ENCODE assay signal across 2 cellular contexts in genomic region chr6:16427124-16427523, GRCh38.
TF ChIP-seq lines count a peak whose summit lies in the region.

No MANE protein-coding gene starts in this region.

TF ChIP-seq in IMR-90, 13 proteins besides CTCF, POLR2A, EP300 and RAD21:
- no peak for TF ChIP-seq ELK1 (IDR thresholded peaks at IDR 0.05; ENCODE audit: borderline replicate concordance, low read depth, low read length)
- no peak for TF ChIP-seq RFX5 (IDR thresholded peaks at IDR 0.05; ENCODE audit: low read depth, low read length)
- TF ChIP-seq CHD1 (IDR thresholded peaks at IDR 0.05; ENCODE audit: low read depth, low read length) = no peak
- TF ChIP-seq MAZ (IDR thresholded peaks at IDR 0.05; ENCODE audit: borderline replicate concordance, low read depth, low read length) = no peak
- TF ChIP-seq RCOR1 (IDR thresholded peaks at IDR 0.05; ENCODE audit: insufficient replicate concordance, low read length) = no peak
- no peak for TF ChIP-seq MXI1 (IDR thresholded peaks at IDR 0.05; ENCODE audit: borderline replicate concordance, low read depth, low read length)
- no peak for TF ChIP-seq CEBPB (IDR thresholded peaks at IDR 0.05; ENCODE audit: low read depth, low read length)
- no peak for TF ChIP-seq USF2 (IDR thresholded peaks at IDR 0.05; ENCODE audit: low read depth, low read length)
- TF ChIP-seq BHLHE40 (IDR thresholded peaks at IDR 0.05; ENCODE audit: low read depth, low read length) = no peak
- TF ChIP-seq SMC3 (IDR thresholded peaks at IDR 0.05; ENCODE audit: low read depth, low read length) = no peak
- TF ChIP-seq NFE2L2 (IDR thresholded peaks at IDR 0.05; ENCODE audit: low read depth, low read length) = no peak
- no peak for TF ChIP-seq FOS (IDR thresholded peaks at IDR 0.05; ENCODE audit: low read depth, low read length)
- TF ChIP-seq MAFK (IDR thresholded peaks at IDR 0.05; ENCODE audit: low read depth, low read length) = no peak
TF ChIP-seq in IMR-90: peak in this region for 0.

TF ChIP-seq in HepG2, 621 proteins besides CTCF, POLR2A, EP300 and RAD21:
- TF ChIP-seq ZBTB43 (CRISPR knock-in tag; conservative IDR thresholded peaks at IDR 0.05) (no peak), ZC3H13 (CRISPR knock-in tag; IDR thresholded peaks at IDR 0.05) (no peak), ZSCAN30 (CRISPR knock-in tag; IDR thresholded peaks at IDR 0.05) (no peak), GMEB2 (CRISPR knock-in tag; IDR thresholded peaks at IDR 0.05; ENCODE audit: low read depth) (no peak), ZNF510 (CRISPR knock-in tag; IDR thresholded peaks at IDR 0.05; ENCODE audit: low read depth) (no peak), ZNF281 (CRISPR knock-in tag; IDR thresholded peaks at IDR 0.05; ENCODE audit: borderline replicate concordance) (no peak)
